ENCODE assay signal across 1 cellular context in the genomic region with DNA sequence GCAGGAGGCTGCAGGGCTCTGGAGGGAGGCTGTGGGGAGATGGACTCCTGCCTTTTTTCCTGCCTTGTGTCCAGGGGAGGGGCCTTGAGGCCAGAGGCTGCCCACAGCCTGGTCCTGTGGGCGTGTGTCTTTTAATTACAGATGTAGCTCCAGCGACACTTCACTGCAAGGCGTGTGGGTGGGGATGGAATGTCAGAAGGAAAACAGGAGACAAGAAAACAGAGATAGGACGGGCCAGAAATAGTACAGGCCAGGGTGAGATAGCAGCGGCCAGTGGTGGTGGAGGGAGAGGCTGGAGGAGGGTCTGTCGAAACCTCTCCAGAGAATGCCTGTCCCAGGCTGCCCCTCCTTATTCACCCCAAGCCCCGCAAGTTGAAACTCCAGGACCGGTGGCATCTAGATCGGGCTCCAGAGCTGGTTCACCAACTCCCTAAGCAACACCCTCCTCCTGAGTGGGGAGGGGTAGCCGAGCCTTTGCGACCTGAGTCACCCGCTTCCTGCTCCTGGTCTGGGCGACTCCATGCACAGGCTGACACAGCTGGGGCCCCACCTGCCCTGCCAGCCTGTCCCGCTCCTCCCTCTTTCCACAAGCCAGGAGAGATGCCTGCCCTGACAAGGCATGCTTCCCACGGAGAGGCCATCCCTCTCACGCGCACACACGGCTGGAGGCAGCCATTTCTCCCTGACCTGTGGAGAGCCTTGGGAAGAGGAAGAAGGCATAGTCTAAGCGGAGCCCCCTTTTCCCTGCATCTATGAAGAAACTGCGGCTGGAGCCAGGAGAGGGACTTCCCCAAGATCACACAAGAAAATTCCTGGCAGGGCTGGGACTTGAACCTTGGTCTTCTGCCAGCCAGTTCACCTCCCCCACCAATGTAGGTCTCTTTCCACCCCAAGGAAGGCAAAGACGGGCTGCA.
TF ChIP-seq lines count a peak whose summit lies in the region.

No MANE protein-coding gene starts in this region.

TF ChIP-seq in K562, 482 proteins besides CTCF, POLR2A, EP300 and RAD21 (continued from another document and continues in another):
- TF ChIP-seq, protein P1, sequence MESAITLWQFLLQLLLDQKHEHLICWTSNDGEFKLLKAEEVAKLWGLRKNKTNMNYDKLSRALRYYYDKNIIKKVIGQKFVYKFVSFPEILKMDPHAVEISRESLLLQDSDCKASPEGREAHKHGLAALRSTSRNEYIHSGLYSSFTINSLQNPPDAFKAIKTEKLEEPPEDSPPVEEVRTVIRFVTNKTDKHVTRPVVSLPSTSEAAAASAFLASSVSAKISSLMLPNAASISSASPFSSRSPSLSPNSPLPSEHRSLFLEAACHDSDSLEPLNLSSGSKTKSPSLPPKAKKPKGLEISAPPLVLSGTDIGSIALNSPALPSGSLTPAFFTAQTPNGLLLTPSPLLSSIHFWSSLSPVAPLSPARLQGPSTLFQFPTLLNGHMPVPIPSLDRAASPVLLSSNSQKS (CRISPR knock-in tag; IDR thresholded peaks at IDR 0.05) = no peak
- TF ChIP-seq, protein P2, sequence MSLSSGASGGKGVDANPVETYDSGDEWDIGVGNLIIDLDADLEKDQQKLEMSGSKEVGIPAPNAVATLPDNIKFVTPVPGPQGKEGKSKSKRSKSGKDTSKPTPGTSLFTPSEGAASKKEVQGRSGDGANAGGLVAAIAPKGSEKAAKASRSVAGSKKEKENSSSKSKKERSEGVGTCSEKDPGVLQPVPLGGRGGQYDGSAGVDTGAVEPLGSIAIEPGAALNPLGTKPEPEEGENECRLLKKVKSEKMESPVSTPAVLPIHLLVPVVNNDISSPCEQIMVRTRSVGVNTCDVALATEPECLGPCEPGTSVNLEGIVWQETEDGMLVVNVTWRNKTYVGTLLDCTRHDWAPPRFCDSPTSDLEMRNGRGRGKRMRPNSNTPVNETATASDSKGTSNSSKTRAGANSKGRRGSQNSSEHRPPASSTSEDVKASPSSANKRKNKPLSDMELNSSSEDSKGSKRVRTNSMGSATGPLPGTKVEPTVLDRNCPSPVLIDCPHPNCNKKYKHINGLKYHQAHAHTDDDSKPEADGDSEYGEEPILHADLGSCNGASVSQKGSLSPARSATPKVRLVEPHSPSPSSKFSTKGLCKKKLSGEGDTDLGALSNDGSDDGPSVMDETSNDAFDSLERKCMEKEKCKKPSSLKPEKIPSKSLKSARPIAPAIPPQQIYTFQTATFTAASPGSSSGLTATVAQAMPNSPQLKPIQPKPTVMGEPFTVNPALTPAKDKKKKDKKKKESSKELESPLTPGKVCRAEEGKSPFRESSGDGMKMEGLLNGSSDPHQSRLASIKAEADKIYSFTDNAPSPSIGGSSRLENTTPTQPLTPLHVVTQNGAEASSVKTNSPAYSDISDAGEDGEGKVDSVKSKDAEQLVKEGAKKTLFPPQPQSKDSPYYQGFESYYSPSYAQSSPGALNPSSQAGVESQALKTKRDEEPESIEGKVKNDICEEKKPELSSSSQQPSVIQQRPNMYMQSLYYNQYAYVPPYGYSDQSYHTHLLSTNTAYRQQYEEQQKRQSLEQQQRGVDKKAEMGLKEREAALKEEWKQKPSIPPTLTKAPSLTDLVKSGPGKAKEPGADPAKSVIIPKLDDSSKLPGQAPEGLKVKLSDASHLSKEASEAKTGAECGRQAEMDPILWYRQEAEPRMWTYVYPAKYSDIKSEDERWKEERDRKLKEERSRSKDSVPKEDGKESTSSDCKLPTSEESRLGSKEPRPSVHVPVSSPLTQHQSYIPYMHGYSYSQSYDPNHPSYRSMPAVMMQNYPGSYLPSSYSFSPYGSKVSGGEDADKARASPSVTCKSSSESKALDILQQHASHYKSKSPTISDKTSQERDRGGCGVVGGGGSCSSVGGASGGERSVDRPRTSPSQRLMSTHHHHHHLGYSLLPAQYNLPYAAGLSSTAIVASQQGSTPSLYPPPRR (CRISPR knock-in tag; IDR thresholded peaks at IDR 0.05; ENCODE audit: borderline replicate concordance) = no peak
- TF ChIP-seq SRSF9 (IDR thresholded peaks at IDR 0.05; ENCODE audit: borderline replicate concordance, low read depth, low read length) = no peak
- no peak for TF ChIP-seq COPS2 (conservative IDR thresholded peaks at IDR 0.05)
- TF ChIP-seq, protein P3, sequence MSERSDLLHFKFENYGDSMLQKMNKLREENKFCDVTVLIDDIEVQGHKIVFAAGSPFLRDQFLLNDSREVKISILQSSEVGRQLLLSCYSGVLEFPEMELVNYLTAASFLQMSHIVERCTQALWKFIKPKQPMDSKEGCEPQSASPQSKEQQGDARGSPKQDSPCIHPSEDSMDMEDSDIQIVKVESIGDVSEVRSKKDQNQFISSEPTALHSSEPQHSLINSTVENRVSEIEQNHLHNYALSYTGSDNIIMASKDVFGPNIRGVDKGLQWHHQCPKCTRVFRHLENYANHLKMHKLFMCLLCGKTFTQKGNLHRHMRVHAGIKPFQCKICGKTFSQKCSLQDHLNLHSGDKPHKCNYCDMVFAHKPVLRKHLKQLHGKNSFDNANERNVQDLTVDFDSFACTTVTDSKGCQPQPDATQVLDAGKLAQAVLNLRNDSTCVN (CRISPR knock-in tag; IDR thresholded peaks at IDR 0.05) = no peak
- TF ChIP-seq, protein P4, sequence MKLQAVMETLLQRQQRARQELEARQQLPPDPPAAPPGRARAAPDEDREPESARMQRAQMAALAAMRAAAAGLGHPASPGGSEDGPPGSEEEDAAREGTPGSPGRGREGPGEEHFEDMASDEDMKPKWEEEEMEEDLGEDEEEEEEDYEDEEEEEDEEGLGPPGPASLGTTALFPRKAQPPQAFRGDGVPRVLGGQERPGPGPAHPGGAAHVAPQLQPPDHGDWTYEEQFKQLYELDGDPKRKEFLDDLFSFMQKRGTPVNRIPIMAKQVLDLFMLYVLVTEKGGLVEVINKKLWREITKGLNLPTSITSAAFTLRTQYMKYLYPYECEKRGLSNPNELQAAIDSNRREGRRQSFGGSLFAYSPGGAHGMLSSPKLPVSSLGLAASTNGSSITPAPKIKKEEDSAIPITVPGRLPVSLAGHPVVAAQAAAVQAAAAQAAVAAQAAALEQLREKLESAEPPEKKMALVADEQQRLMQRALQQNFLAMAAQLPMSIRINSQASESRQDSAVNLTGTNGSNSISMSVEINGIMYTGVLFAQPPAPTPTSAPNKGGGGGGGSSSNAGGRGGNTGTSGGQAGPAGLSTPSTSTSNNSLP (IDR thresholded peaks at IDR 0.05; ENCODE audit: borderline replicate concordance, low read depth, low read length) = peak; percentile 54; the same call in 1 of the 2 replicates
- TF ChIP-seq, protein P5, sequence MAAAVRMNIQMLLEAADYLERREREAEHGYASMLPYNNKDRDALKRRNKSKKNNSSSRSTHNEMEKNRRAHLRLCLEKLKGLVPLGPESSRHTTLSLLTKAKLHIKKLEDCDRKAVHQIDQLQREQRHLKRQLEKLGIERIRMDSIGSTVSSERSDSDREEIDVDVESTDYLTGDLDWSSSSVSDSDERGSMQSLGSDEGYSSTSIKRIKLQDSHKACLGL (CRISPR knock-in tag; IDR thresholded peaks at IDR 0.05; ENCODE audit: borderline replicate concordance, poor library complexity, severe bottlenecking) = no peak
- TF ChIP-seq LARP7 (IDR thresholded peaks at IDR 0.05) = no peak
- TF ChIP-seq CCNT2 (IDR thresholded peaks at IDR 0.05; ENCODE audit: borderline replicate concordance, extremely low read depth, insufficient read length, low read depth, low read length) = peak; percentile 65
- no peak for TF ChIP-seq ZNF77 (CRISPR knock-in tag; IDR thresholded peaks at IDR 0.05)
- no peak for TF ChIP-seq ZSCAN29 (IDR thresholded peaks at IDR 0.05)
- 0 out of 2 replicates have a peak, but pooled peaks have one; percentile 47 for TF ChIP-seq ZBED1 (IDR thresholded peaks at IDR 0.05)
- no peak for TF ChIP-seq HNRNPK (IDR thresholded peaks at IDR 0.05; ENCODE audit: low read depth, low read length, poor library complexity, severe bottlenecking)
- peak; percentile 52; the same call in 1 of the 2 replicates for TF ChIP-seq MBD2 (IDR thresholded peaks at IDR 0.05; ENCODE audit: borderline replicate concordance, low read depth)
- no peak for TF ChIP-seq PYGO2 (tag; IDR thresholded peaks at IDR 0.05)
- TF ChIP-seq, protein P6, sequence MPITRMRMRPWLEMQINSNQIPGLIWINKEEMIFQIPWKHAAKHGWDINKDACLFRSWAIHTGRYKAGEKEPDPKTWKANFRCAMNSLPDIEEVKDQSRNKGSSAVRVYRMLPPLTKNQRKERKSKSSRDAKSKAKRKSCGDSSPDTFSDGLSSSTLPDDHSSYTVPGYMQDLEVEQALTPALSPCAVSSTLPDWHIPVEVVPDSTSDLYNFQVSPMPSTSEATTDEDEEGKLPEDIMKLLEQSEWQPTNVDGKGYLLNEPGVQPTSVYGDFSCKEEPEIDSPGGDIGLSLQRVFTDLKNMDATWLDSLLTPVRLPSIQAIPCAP (CRISPR knock-in tag; IDR thresholded peaks at IDR 0.05; ENCODE audit: borderline replicate concordance) = no peak
- TF ChIP-seq, protein P7, sequence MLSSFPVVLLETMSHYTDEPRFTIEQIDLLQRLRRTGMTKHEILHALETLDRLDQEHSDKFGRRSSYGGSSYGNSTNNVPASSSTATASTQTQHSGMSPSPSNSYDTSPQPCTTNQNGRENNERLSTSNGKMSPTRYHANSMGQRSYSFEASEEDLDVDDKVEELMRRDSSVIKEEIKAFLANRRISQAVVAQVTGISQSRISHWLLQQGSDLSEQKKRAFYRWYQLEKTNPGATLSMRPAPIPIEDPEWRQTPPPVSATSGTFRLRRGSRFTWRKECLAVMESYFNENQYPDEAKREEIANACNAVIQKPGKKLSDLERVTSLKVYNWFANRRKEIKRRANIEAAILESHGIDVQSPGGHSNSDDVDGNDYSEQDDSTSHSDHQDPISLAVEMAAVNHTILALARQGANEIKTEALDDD (IDR thresholded peaks at IDR 0.05) = no peak
- TF ChIP-seq BRD9 (IDR thresholded peaks at IDR 0.05; ENCODE audit: low read depth, partially characterized antibody) = peak; percentile 41
- TF ChIP-seq MTA3 (IDR thresholded peaks at IDR 0.05; ENCODE audit: borderline replicate concordance) = peak; percentile 85; the same call in 1 of the 2 replicates
- peak; percentile 75; the same call in 1 of the 2 replicates for TF ChIP-seq SMARCA4 (IDR thresholded peaks at IDR 0.05)
- TF ChIP-seq, protein P8, sequence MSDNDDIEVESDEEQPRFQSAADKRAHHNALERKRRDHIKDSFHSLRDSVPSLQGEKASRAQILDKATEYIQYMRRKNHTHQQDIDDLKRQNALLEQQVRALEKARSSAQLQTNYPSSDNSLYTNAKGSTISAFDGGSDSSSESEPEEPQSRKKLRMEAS (CRISPR knock-in tag; IDR thresholded peaks at IDR 0.05) = 0 out of 2 replicates have a peak, but pooled peaks have one; percentile 16
- peak in 1 of 2 experiments; percentile 5; a peak in 1 of 4 replicates for TF ChIP-seq KDM1A (IDR thresholded peaks at IDR 0.05)
- 0 out of 2 replicates have a peak, but pooled peaks have one; percentile 20 for TF ChIP-seq TARDBP (IDR thresholded peaks at IDR 0.05)
- no peak for TF ChIP-seq NONO (IDR thresholded peaks at IDR 0.05; ENCODE audit: low read depth in 2 of 2, low read length in 1 of 2)
- TF ChIP-seq, protein P9, sequence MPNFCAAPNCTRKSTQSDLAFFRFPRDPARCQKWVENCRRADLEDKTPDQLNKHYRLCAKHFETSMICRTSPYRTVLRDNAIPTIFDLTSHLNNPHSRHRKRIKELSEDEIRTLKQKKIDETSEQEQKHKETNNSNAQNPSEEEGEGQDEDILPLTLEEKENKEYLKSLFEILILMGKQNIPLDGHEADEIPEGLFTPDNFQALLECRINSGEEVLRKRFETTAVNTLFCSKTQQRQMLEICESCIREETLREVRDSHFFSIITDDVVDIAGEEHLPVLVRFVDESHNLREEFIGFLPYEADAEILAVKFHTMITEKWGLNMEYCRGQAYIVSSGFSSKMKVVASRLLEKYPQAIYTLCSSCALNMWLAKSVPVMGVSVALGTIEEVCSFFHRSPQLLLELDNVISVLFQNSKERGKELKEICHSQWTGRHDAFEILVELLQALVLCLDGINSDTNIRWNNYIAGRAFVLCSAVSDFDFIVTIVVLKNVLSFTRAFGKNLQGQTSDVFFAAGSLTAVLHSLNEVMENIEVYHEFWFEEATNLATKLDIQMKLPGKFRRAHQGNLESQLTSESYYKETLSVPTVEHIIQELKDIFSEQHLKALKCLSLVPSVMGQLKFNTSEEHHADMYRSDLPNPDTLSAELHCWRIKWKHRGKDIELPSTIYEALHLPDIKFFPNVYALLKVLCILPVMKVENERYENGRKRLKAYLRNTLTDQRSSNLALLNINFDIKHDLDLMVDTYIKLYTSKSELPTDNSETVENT (CRISPR knock-in tag; IDR thresholded peaks at IDR 0.05) = no peak
- no peak for TF ChIP-seq MTF1 (CRISPR knock-in tag; IDR thresholded peaks at IDR 0.05; ENCODE audit: borderline replicate concordance)
- no peak for TF ChIP-seq PRMT5 (CRISPR knock-in tag; IDR thresholded peaks at IDR 0.05)
- TF ChIP-seq DACH1 (IDR thresholded peaks at IDR 0.05; ENCODE audit: partially characterized antibody) = no peak
- no peak for TF ChIP-seq ZBTB1 (CRISPR knock-in tag; IDR thresholded peaks at IDR 0.05; ENCODE audit: borderline replicate concordance, low read depth)
- TF ChIP-seq RFX1 (IDR thresholded peaks at IDR 0.05) = no peak
- no peak for TF ChIP-seq SAP30 (IDR thresholded peaks at IDR 0.05; ENCODE audit: borderline replicate concordance, insufficient read depth, low read depth, low read length, poor library complexity, severe bottlenecking)
- TF ChIP-seq, protein P10, sequence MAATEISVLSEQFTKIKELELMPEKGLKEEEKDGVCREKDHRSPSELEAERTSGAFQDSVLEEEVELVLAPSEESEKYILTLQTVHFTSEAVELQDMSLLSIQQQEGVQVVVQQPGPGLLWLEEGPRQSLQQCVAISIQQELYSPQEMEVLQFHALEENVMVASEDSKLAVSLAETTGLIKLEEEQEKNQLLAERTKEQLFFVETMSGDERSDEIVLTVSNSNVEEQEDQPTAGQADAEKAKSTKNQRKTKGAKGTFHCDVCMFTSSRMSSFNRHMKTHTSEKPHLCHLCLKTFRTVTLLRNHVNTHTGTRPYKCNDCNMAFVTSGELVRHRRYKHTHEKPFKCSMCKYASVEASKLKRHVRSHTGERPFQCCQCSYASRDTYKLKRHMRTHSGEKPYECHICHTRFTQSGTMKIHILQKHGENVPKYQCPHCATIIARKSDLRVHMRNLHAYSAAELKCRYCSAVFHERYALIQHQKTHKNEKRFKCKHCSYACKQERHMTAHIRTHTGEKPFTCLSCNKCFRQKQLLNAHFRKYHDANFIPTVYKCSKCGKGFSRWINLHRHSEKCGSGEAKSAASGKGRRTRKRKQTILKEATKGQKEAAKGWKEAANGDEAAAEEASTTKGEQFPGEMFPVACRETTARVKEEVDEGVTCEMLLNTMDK (IDR thresholded peaks at IDR 0.05; ENCODE audit: borderline replicate concordance, insufficient read depth, low read depth, low read length, poor library complexity, severe bottlenecking) = no peak
- TF ChIP-seq MEIS2 (IDR thresholded peaks at IDR 0.05; ENCODE audit: partially characterized antibody) = peak; percentile 35
- peak; percentile 50 for TF ChIP-seq TCF3 (CRISPR knock-in tag; IDR thresholded peaks at IDR 0.05)
- TF ChIP-seq MAFK (IDR thresholded peaks at IDR 0.05; ENCODE audit: low read length) = no peak
- TF ChIP-seq ZNF717 (CRISPR knock-in tag; IDR thresholded peaks at IDR 0.05) = no peak
- peak; percentile 75; the same call in 1 of the 2 replicates for TF ChIP-seq HDAC2 (IDR thresholded peaks at IDR 0.05)
